ENCODE assay signal across 8 cellular contexts in genomic region chrX:35890699-35891098, GRCh38. TPM values are rescaled to one million over a fixed set of nuclear protein-coding genes. Genes with fewer than 3 reads are reported as not detected.
DNase-seq lines count a peak whose midpoint lies in the region; ATAC-seq and TF ChIP-seq lines count a peak whose summit lies in the region.

No MANE protein-coding gene starts in this region.

- H3K27me3 ChIP-seq in BE2C = no peaks in the 10 kb centered on the region
- no peaks in the 10 kb centered on the region for H3K27me3 ChIP-seq in SK-N-SH (ENCODE audit: insufficient read depth)
- no peaks in the 10 kb centered on the region for H3K27me3 ChIP-seq in stomach

- WGBS in SK-N-SH (ENCODE audit: low lambda C conversion rate) = 44% methylated on average over 9 of the region's 9 CpGs
- 52 to 60% (median 59%) methylated on average over 9 of the region's 9 CpGs for WGBS in stomach, 5 donors

- DNase-seq in BE2C = peak; percentile 64
- peak; percentile 23 for DNase-seq in NCI-H128 (lab: John Stamatoyannopoulos, UW; ENCODE audit: unreplicated experiment)
- peak; percentile 38 for DNase-seq in SK-N-SH
- peak; percentile 30 for DNase-seq in glutamatergic neuron
- peak; percentile 48 for DNase-seq in stomach
- no peak for DNase-seq in KG1 (lab: John Stamatoyannopoulos, UW)
- DNase-seq in activated naive CD4-positive, alpha-beta T cell treated with Interleukin-2 at 50 U/mL for 16 hours = no peak

- POLR2A ChIA-PET in SK-N-SH (lab: Yijun Ruan, JAX) = no interaction called here

- no peaks in the 10 kb centered on the region for H3K36me3 Mint-ChIP-seq in glutamatergic neuron (ENCODE audit: unreplicated experiment)

- no peaks in the 10 kb centered on the region for H3K27me3 Mint-ChIP-seq in glutamatergic neuron (ENCODE audit: unreplicated experiment)

- H3K4me1 ChIP-seq in BE2C (no peaks in the 10 kb centered on the region), SK-N-SH (ENCODE audit: control insufficient read depth in 1 of 2, insufficient read depth in 2 of 2, low read depth in 1 of 2, low read length in 1 of 2) (no peaks in the 10 kb centered on the region), stomach (peaks cover 0 to 6% (median 0%) of the 10 kb centered on the region in 4 donors)

- H3K27ac ChIP-seq in SK-N-SH (ENCODE audit: low read depth in 2 of 2, low read length in 1 of 2) (no peak overlapping the region), stomach (no peak overlapping the region)

- TF ChIP-seq CTCF in BE2C (IDR thresholded peaks at IDR 0.05; ENCODE audit: low read depth, low read length) = peak; percentile 74
- peak; percentile 87 for TF ChIP-seq CTCF in SK-N-SH (IDR thresholded peaks at IDR 0.05)
- peak; percentile 61 for TF ChIP-seq CTCF in glutamatergic neuron (IDR thresholded peaks at IDR 0.05; ENCODE audit: partially characterized antibody, unreplicated experiment)
- TF ChIP-seq CTCF in stomach (IDR thresholded peaks at IDR 0.05) = peak in 3 of 7 experiments; percentile 23 to 37 (median 33)

- no peak for TF ChIP-seq EP300 in SK-N-SH (IDR thresholded peaks at IDR 0.05; ENCODE audit: borderline replicate concordance in 1 of 2, low read depth in 1 of 2, low read length in 1 of 2)
- TF ChIP-seq EP300 in stomach (IDR thresholded peaks at IDR 0.05) = no peak

- no peaks in the 10 kb centered on the region for H3K9me3 Mint-ChIP-seq in glutamatergic neuron (ENCODE audit: unreplicated experiment)

- H2AFZ ChIP-seq in SK-N-SH (ENCODE audit: low read depth) = peak overlapping the region; percentile 86

- H3K36me3 ChIP-seq in BE2C (no peaks in the 10 kb centered on the region), SK-N-SH (replicated peaks in 1 of 2; ENCODE audit: control insufficient read depth in 1 of 2, insufficient read depth in 2 of 2, low read length in 1 of 2) (no peaks in the 10 kb centered on the region), stomach (no peaks in the 10 kb centered on the region)

- H3K4me3 ChIP-seq in BE2C (ENCODE audit: low read depth, low read length) (no peak overlapping the region), SK-N-SH (ENCODE audit: low read depth in 2 of 2, low read length in 1 of 2) (peak overlapping the region in 1 of 2 experiments; percentile 37; a peak in 2 of 4 replicates), stomach (no peak overlapping the region)

- no peak overlapping the region for H3K4me3 Mint-ChIP-seq in glutamatergic neuron (ENCODE audit: unreplicated experiment)

- H3F3A ChIP-seq in SK-N-SH (replicated peaks; ENCODE audit: insufficient read depth) = no peaks in the 10 kb centered on the region

- TF ChIP-seq POLR2A in stomach (IDR thresholded peaks at IDR 0.05) = no peak

- intact Hi-C loops in stomach (cut with DNase I; ENCODE audit: low total_unique reads) = no loop called here

- TF ChIP-seq RAD21 in SK-N-SH (IDR thresholded peaks at IDR 0.05; ENCODE audit: low read length) = peak; percentile 87

- no peaks in the 10 kb centered on the region for H4K20me1 ChIP-seq in SK-N-SH (ENCODE audit: insufficient read depth)

- no peak overlapping the region for H3K27ac Mint-ChIP-seq in glutamatergic neuron (ENCODE audit: unreplicated experiment)

- ATAC-seq in GM18502 (IDR thresholded peaks at IDR 0.05; ENCODE audit: poor library complexity, unreplicated experiment) = peak; percentile 67

- H3K9me2 ChIP-seq in SK-N-SH = no peaks in the 10 kb centered on the region

- H3K79me2 ChIP-seq in SK-N-SH (ENCODE audit: insufficient read depth) = no peaks in the 10 kb centered on the region

- H3K9ac ChIP-seq in SK-N-SH = no peak overlapping the region

- CTCF ChIA-PET in SK-N-SH (lab: Yijun Ruan, JAX) = interaction anchor here (0.6 to 1.7 kb wide), 18 partner anchors 9 to 1059 kb away, joined by 3 to 10 read pairs (median 3); partner anchors contain the start of gene CFAP47

- no peaks in the 10 kb centered on the region for H3K4me1 Mint-ChIP-seq in glutamatergic neuron (ENCODE audit: low read depth, unreplicated experiment)

- H3K9me3 ChIP-seq in BE2C (no peaks in the 10 kb centered on the region), SK-N-SH (no peaks in the 10 kb centered on the region), stomach (no peaks in the 10 kb centered on the region)

- peak overlapping the region; percentile 51; the same call in 1 of the 2 replicates for H3K4me2 ChIP-seq in SK-N-SH

TF ChIP-seq in SK-N-SH, 30 proteins besides CTCF, POLR2A, EP300 and RAD21:
- TF ChIP-seq TEAD4 (IDR thresholded peaks at IDR 0.05; ENCODE audit: borderline replicate concordance, insufficient read depth) (no peak), FOXJ3 (CRISPR knock-in tag; IDR thresholded peaks at IDR 0.05) (no peak), GATA2 (CRISPR knock-in tag; IDR thresholded peaks at IDR 0.05) (no peak), FOSL2 (IDR thresholded peaks at IDR 0.05; ENCODE audit: borderline replicate concordance, low read depth) (peak; percentile 8; the same call in 1 of the 2 replicates), JUND (IDR thresholded peaks at IDR 0.05) (no peak), NRF1 (IDR thresholded peaks at IDR 0.05; ENCODE audit: low read depth, low read length) (no peak), MAX (IDR thresholded peaks at IDR 0.05; ENCODE audit: low read depth) (peak; percentile 64; the same call in 1 of the 2 replicates), RCOR1 (IDR thresholded peaks at IDR 0.05; ENCODE audit: low read length) (no peak), USF2 (IDR thresholded peaks at IDR 0.05; ENCODE audit: borderline replicate concordance, low read depth, low read length) (no peak), SMC3 (IDR thresholded peaks at IDR 0.05; ENCODE audit: low read depth, low read length) (peak; percentile 60), ZBTB33 (IDR thresholded peaks at IDR 0.05; ENCODE audit: borderline replicate concordance, low read depth) (no peak), EZH2phosphoT487 (IDR thresholded peaks at IDR 0.05; ENCODE audit: borderline replicate concordance, low read depth) (no peak), USF1 (IDR thresholded peaks at IDR 0.05; ENCODE audit: borderline replicate concordance, low read depth) (no peak), MEF2A (IDR thresholded peaks at IDR 0.05; ENCODE audit: borderline replicate concordance, low read depth) (no peak), GABPA (IDR thresholded peaks at IDR 0.05; ENCODE audit: low read depth) (peak; percentile 24; the same call in 1 of the 2 replicates), ELF1 (IDR thresholded peaks at IDR 0.05) (peak; percentile 70)

RNA-seq across cellular contexts. Expression of gene CFAP47, which starts 28.8 kb away (rescaled TPM):
- 0.05 TPM for polyA plus RNA-seq in BE2C (2012; ENCODE audit: insufficient read depth, insufficient read length, low read depth)
- polyA plus RNA-seq in SK-N-SH (2012; rRNA removed) = 0.02 TPM in 2 replicates
- polyA plus RNA-seq in SK-N-SH (2012; cell fraction: cytosol; rRNA removed) = under 0.01 and 0.01 TPM in 2 replicates
- polyA plus RNA-seq in SK-N-SH (2012; cell fraction: nucleus; rRNA removed) = 0.01 TPM in 1 of 2 replicates, not detected in the other
- total RNA-seq in glutamatergic neuron (ENCODE audit: unreplicated experiment) = 0.17 TPM
- 1 to 10 TPM in 2 of 5 donors, not detected in 3; 1.1 to 2.2 TPM for total RNA-seq in stomach
- not detected for polyA plus RNA-seq in stomach

Comparison
In these comparisons a context has a peak if more than half of its experiments do, and no peak if none do; other contexts are left out.
1. DNase-seq: peak in BE2C (single experiment), NCI-H128 (single experiment), SK-N-SH (single experiment), glutamatergic neuron (single experiment) and stomach (single experiment); none in KG1 (single experiment) and activated naive CD4-positive, alpha-beta T cell treated with Interleukin-2 at 50 U/mL for 16 hours (single experiment).